15 cellular contexts compared by ENCODE assay signal in the genomic region with DNA sequence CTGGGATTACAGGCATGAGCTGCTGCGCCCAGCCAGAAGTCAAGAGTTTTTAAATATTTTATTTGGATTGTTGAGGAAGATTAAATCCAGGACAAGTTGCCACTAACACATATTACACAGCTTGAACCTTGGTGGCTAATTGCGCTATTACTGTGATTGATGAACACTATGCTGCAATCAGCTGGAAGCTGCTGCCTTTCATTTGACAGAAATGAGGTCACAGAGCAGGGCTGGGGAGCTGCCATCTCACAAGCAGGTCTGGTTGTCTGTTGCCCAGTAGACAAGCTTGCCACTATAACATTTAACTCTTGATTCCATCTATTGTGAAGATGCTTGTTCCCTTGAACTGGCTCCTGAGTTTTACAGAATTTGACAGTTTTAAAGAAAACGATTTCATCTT.
"Had no signal": no experiment of that assay in that cellular context is flagged by ENCODE, and none has a peak within 500 bp of the region (broad histone marks: within the 10 kb centered on the region; RNA-seq: fewer than 3 reads in every experiment).

No MANE protein-coding gene starts in this region.

- H3K9me3 ChIP-seq: mucosa of descending colon, neutrophil, testis, upper lobe of left lung had no signal

- H3K27me3 ChIP-seq: testis, upper lobe of left lung had no signal

- H3K4me1 ChIP-seq: testis, upper lobe of left lung had no signal

- FAIRE-seq: colon, endometrium, TTC549 had no signal

- ATAC-seq: activated CD4-positive, CD25-positive, alpha-beta regulatory T cell treated with anti-CD3 and anti-CD28 coated beads, Interleukin-2, amount 50 U/mL, for 24 hours; activated T-helper 17 cell treated with anti-CD3 and anti-CD28 coated beads, Interleukin-2, amount 50 U/mL, for 72 hours; left ventricle myocardium superior; mucosa of descending colon; naive thymus-derived CD4-positive, alpha-beta T cell had no signal

- H3K36me3 ChIP-seq: neutrophil, upper lobe of left lung had no signal

- H3K27ac ChIP-seq: neutrophil, testis, upper lobe of left lung had no signal

- H3K4me3 ChIP-seq: mucosa of descending colon, testis, upper lobe of left lung had no signal

- DNase-seq: activated CD4-positive, alpha-beta T cell treated with anti-CD3 and anti-CD28 coated beads, Interleukin-2, amount 50 U/mL, for 1 hour; activated naive CD4-positive, alpha-beta T cell treated with Interleukin-2 at 50 U/mL for 16 hours; kidney glomerular epithelial cell; left ventricle myocardium superior; mucosa of descending colon; naive thymus-derived CD4-positive, alpha-beta T cell; stimulated activated CD4-positive, alpha-beta T cell treated with anti-CD3 and anti-CD28 coated beads, Interleukin-2, amount 100 ng/mL, for 48 hours; testis; upper lobe of left lung had no signal
